In the genomic region with DNA sequence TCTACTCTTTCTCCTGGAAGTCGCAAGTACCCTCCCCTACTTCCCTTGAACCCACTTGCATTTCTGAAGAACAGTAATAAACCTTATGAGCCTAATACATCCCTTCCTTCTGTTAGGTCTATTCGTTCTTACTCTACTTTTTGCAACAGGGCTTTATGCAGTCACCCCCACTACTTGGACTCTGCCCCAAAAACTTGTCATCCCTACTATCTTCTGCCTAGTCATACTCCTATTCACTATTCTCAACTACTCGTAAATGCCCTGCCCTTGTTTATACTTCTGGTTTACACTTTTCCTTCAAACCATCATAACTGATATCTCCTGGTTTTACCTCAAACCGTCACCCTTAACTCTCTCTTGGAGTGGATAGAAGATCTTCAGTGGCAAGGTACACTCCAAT, we compare ENCODE assay signal across 21 cellular contexts. TPM values are rescaled to one million over a fixed set of nuclear protein-coding genes. Genes with fewer than 3 reads are reported as not detected.
A peak's percentile ranks its signal among the peaks of the same experiment; 100 is the strongest.
DNase-seq lines count a peak whose midpoint lies in the region; ATAC-seq and TF ChIP-seq lines count a peak whose summit lies in the region.
"Had no signal": no experiment of that assay in that cellular context is flagged by ENCODE, and none has a peak within 500 bp of the region (broad histone marks: within the 10 kb centered on the region; RNA-seq: fewer than 3 reads in every experiment).

No MANE protein-coding gene starts in this region.

- no peak overlapping the region for H3K9ac ChIP-seq in fibroblast of lung (ENCODE audit: insufficient read depth, low read length)
- H3K9ac ChIP-seq: BLaER1 had no signal

- H3K79me2 ChIP-seq in fibroblast of lung (ENCODE audit: control insufficient read depth, insufficient read depth, low read length), result no peaks in the 10 kb centered on the region

- no peaks in the 10 kb centered on the region for H4K20me1 ChIP-seq in fibroblast of lung (ENCODE audit: control insufficient read depth, extremely low read depth, insufficient read depth, low read length)
- H4K20me1 ChIP-seq: BLaER1 had no signal

- TF ChIP-seq CTCF in fibroblast of lung (conservative IDR thresholded peaks at IDR 0.05 in 1 of 2, IDR thresholded peaks at IDR 0.05 in 1 of 2; ENCODE audit: low read depth in 1 of 2, low read length in 2 of 2), result no peak

- peak; percentile 32 for DNase-seq in EL
- peak; percentile 20 for DNase-seq in MG63
- no peak for DNase-seq in fibroblast of lung (ENCODE audit: low read depth in 2 of 2)
- DNase-seq in stromal cell of bone marrow (ENCODE audit: low read depth), result peak; percentile 27
- DNase-seq in sciatic nerve (ENCODE audit: low spot score), result no peak
- no peak for DNase-seq in NCI-H2171 (lab: John Stamatoyannopoulos, UW)
- DNase-seq in NCI-H69 (lab: John Stamatoyannopoulos, UW), result no peak
- DNase-seq: CD4-positive, alpha-beta memory T cell; GF-D8; NCI-H1092; NCI-H1436; NCI-H187 treated with DMSO at 0.1 percent for 48 hours; NCI-H2227 treated with DMSO at 0.1 percent for 48 hours; NCI-H510A treated with DMSO at 0.1 percent for 48 hours; NCI-H774; NK-92 treated with Interleukin-12 subunit alpha and Interleukin-12 subunit beta, amount 100 ng/mL, for 24 hours; Peyer's patch had no signal

- H3K4me3 ChIP-seq in MG63 (no peak overlapping the region), fibroblast of lung (replicated peaks in 1 of 4; ENCODE audit: control extremely low read depth in 1 of 4, insufficient read depth in 1 of 4, low read depth in 3 of 4, low read length in 4 of 4) (no peak overlapping the region)
- H3K4me3 ChIP-seq: A549, BLaER1, K562, Peyer's patch had no signal

- H3K9me3 ChIP-seq in MG63 (no peaks in the 10 kb centered on the region), fibroblast of lung (ENCODE audit: control insufficient read depth, insufficient read depth, low read depth, low read length) (no peaks in the 10 kb centered on the region)
- H3K9me3 ChIP-seq: A549, BLaER1 had no signal

- peak overlapping the region; percentile 63 for H3K27ac ChIP-seq in fibroblast of lung (ENCODE audit: insufficient read depth, low read length)
- H3K27ac ChIP-seq: A549, BLaER1, Peyer's patch had no signal

- ATAC-seq in sciatic nerve, result no peak
- ATAC-seq: A549, K562 had no signal

- H3K36me3 ChIP-seq in MG63 (no peaks in the 10 kb centered on the region; the same call in 1 of the 2 replicates), fibroblast of lung (ENCODE audit: control insufficient read depth, insufficient read depth, low read length) (no peaks in the 10 kb centered on the region)
- H3K36me3 ChIP-seq: BLaER1, Peyer's patch had no signal

- H3K4me2 ChIP-seq in fibroblast of lung (ENCODE audit: extremely low read depth, insufficient read depth, low read length), result no peak overlapping the region
- H3K4me2 ChIP-seq: A549, BLaER1 had no signal

- peaks cover 15% of the 10 kb centered on the region for H3K4me1 ChIP-seq in fibroblast of lung (ENCODE audit: control insufficient read depth, extremely low read depth, insufficient read depth, low read length)
- H3K4me1 ChIP-seq: A549, BLaER1, Peyer's patch had no signal

- intact Hi-C loops in sciatic nerve (cut with DNase I), result no loop called here

- H2AFZ ChIP-seq in fibroblast of lung (ENCODE audit: low read length), result no peak overlapping the region

- H3K27me3 ChIP-seq in MG63 (no peaks in the 10 kb centered on the region), fibroblast of lung (ENCODE audit: control insufficient read depth, insufficient read depth, low read length) (no peaks in the 10 kb centered on the region)
- H3K27me3 ChIP-seq: BLaER1, Peyer's patch had no signal

RNA-seq across cellular contexts. Expression of a gene that starts 55.2 kb away (rescaled TPM):
- total RNA-seq in MG63 (2014; rRNA removed; shearing (Covaris generic); ENCODE audit: low replicate concordance), result 1.9 and 3.3 TPM in 2 replicates
- total RNA-seq in fibroblast of lung (12.6 and 21.1 TPM in 2 replicates), sciatic nerve (159 TPM)
- polyA plus RNA-seq in fibroblast of lung, result 25.8 and 27.8 TPM in 2 replicates
- 17.0 and 21.8 TPM in 2 replicates for polyA plus RNA-seq in fibroblast of lung (2012)
- 23.5 and 23.8 TPM in 2 replicates for polyA minus RNA-seq in fibroblast of lung (ENCODE audit: low replicate concordance)
- total RNA-seq: CD4-positive, alpha-beta memory T cell; T-helper 1 cell treated with Interleukin-12 subunit alpha and Interleukin-12 subunit beta and Interleukin-4 antibody, amounts not matched to agents 30 ng/mL and 1 ng/mL, for 36 hours had no signal
- polyA plus RNA-seq: A549; CD4-positive, alpha-beta memory T cell had no signal

Comparison
In these comparisons a context has a peak if more than half of its experiments do, and no peak if none do; other contexts are left out.
1. DNase-seq: peak in EL (single experiment), MG63 (single experiment) and stromal cell of bone marrow (single experiment); none in fibroblast of lung (0 of 2), sciatic nerve (single experiment), NCI-H2171 (single experiment) and NCI-H69 (single experiment).